ENCODE assay signal across 1 cellular context in genomic region chr13:68551701-68552522, GRCh38.
TF ChIP-seq lines count a peak whose summit lies in the region.

No MANE protein-coding gene starts in this region.

TF ChIP-seq in K562, 482 proteins besides CTCF, POLR2A, EP300 and RAD21 (continued from another document):
- no peak for TF ChIP-seq MYC (IDR thresholded peaks at IDR 0.05; ENCODE audit: low read depth, low read length)
- no peak for TF ChIP-seq MYC (CRISPR knock-in tag; IDR thresholded peaks at IDR 0.05; ENCODE audit: borderline replicate concordance, low read depth)
- TF ChIP-seq, protein P1, sequence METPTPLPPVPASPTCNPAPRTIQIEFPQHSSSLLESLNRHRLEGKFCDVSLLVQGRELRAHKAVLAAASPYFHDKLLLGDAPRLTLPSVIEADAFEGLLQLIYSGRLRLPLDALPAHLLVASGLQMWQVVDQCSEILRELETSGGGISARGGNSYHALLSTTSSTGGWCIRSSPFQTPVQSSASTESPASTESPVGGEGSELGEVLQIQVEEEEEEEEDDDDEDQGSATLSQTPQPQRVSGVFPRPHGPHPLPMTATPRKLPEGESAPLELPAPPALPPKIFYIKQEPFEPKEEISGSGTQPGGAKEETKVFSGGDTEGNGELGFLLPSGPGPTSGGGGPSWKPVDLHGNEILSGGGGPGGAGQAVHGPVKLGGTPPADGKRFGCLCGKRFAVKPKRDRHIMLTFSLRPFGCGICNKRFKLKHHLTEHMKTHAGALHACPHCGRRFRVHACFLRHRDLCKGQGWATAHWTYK (CRISPR knock-in tag; IDR thresholded peaks at IDR 0.05) = no peak
TF ChIP-seq in K562: peak in this region for 0.
